Comparison of ENCODE assay signal across 9 cellular contexts in the genomic region with DNA sequence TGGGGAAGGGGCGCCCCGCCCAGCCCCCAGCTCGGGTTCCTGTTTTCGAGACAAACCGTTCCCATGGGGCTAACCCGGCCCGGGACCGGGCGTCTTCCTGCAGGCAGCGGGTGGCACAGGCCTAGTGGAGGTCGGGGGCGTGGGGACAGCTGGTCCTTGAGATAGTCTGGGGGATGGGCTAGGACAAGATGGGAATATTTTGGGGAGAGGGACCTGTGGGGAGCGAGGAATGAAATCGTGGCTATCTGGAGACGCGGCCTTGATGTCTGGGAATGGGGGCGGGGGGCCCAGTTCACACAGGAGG. TPM values are rescaled to one million over a fixed set of nuclear protein-coding genes. Genes with fewer than 3 reads are reported as not detected.
A peak's percentile ranks its signal among the peaks of the same experiment; 100 is the strongest.
DNase-seq lines count a peak whose midpoint lies in the region; ATAC-seq and TF ChIP-seq lines count a peak whose summit lies in the region.
"Had no signal": no experiment of that assay in that cellular context is flagged by ENCODE, and none has a peak within 500 bp of the region (broad histone marks: within the 10 kb centered on the region; RNA-seq: fewer than 3 reads in every experiment).

No MANE protein-coding gene starts in this region.

- H3K4me3 ChIP-seq in prostate gland, result peak overlapping the region; percentile 40 to 45

- H3K27me3 ChIP-seq in prostate gland (replicated peaks; ENCODE audit: insufficient read depth), result no peaks in the 10 kb centered on the region

- peak; percentile 22 to 27 for ATAC-seq in activated T-cell treated with anti-CD3 and anti-CD28 coated beads, Interleukin-2, amount 50 U/mL, for 72 hours (replicated peaks in 1 of 2)

- intact Hi-C loops in head of caudate nucleus (cut with DNase I), result no loop called here
- intact Hi-C loops in prostate gland (cut with DNase I), result no loop called here

- H3K9me3 ChIP-seq in prostate gland, result no peaks in the 10 kb centered on the region

- H3K4me1 Mint-ChIP-seq in activated T-cell treated with anti-CD3 and anti-CD28 coated beads, Interleukin-2, amount 50 U/mL, for 72 hours (ENCODE audit: low read depth), result peaks cover 28% of the 10 kb centered on the region

- no peaks in the 10 kb centered on the region for H3K9me3 Mint-ChIP-seq in activated T-cell treated with anti-CD3 and anti-CD28 coated beads, Interleukin-2, amount 50 U/mL, for 72 hours

- peaks cover 7% of the 10 kb centered on the region for H3K4me1 ChIP-seq in prostate gland (replicated peaks)

- no peak for TF ChIP-seq CTCF in prostate gland (IDR thresholded peaks at IDR 0.05)

- TF ChIP-seq POLR2A in prostate gland (IDR thresholded peaks at IDR 0.05), result no peak

- peak overlapping the region; percentile 92 to 96 for H3K4me3 Mint-ChIP-seq in activated T-cell treated with anti-CD3 and anti-CD28 coated beads, Interleukin-2, amount 50 U/mL, for 72 hours

- peaks cover 9% of the 10 kb centered on the region for H3K27me3 Mint-ChIP-seq in activated T-cell treated with anti-CD3 and anti-CD28 coated beads, Interleukin-2, amount 50 U/mL, for 72 hours (ENCODE audit: low read depth)

- WGBS in prostate gland, result 2% methylated on average over 17 of the region's 17 CpGs

- H3K27ac ChIP-seq in prostate gland, result peak overlapping the region; percentile 77 to 83

- H3K27ac Mint-ChIP-seq in activated T-cell treated with anti-CD3 and anti-CD28 coated beads, Interleukin-2, amount 50 U/mL, for 72 hours, result peak overlapping the region; percentile 45

- peaks cover 0 to 1% of the 10 kb centered on the region in 2 donors for H3K36me3 Mint-ChIP-seq in activated T-cell treated with anti-CD3 and anti-CD28 coated beads, Interleukin-2, amount 50 U/mL, for 72 hours (ENCODE audit: insufficient read depth in 2 of 2)

- DNase-seq in CMK (ENCODE audit: low read depth) (peak; percentile 82), NCI-H2171 treated with DMSO at 0.1 percent for 48 hours (lab: John Stamatoyannopoulos, UW) (peak; percentile 41), head of caudate nucleus (peak in 32 of 42 donors; percentile 25 to 76 (median 58)), prostate gland (ENCODE audit: low spot score) (no peak), NCI-H82 (lab: John Stamatoyannopoulos, UW) (no peak), NCI-H1930 (lab: John Stamatoyannopoulos, UW) (no peak), medulla oblongata (ENCODE audit: extremely low spot score) (no peak)
- DNase-seq in activated T-cell treated with anti-CD3 and anti-CD28 coated beads, Interleukin-2, amount 50 U/mL, for 72 hours, result peak; percentile 71 to 73

- no peaks in the 10 kb centered on the region for H3K36me3 ChIP-seq in prostate gland

RNA-seq across cellular contexts. Expression of a gene that starts 1.2 kb away (rescaled TPM):
- 10 to 100 TPM; 18.8 to 27.9 TPM for total RNA-seq in activated T-cell treated with anti-CD3 and anti-CD28 coated beads, Interleukin-2, amount 50 U/mL, for 72 hours
- total RNA-seq in prostate gland, result 10 to 100 TPM; 13.3 to 28.7 TPM

RNA-seq across cellular contexts. Expression of a gene that starts 14.6 kb away (rescaled TPM):
- total RNA-seq in activated T-cell treated with anti-CD3 and anti-CD28 coated beads, Interleukin-2, amount 50 U/mL, for 72 hours, result 1 to 10 TPM; 4.0 to 4.5 TPM
- total RNA-seq in prostate gland, result 10 to 100 TPM in 1 of 2 donors, 1 to 10 TPM in 1; 8.0 to 22.4 TPM

RNA-seq across cellular contexts. Expression of a gene that starts 22.2 kb away (rescaled TPM):
- under 1 TPM; 0.37 to 0.55 TPM for total RNA-seq in activated T-cell treated with anti-CD3 and anti-CD28 coated beads, Interleukin-2, amount 50 U/mL, for 72 hours
- total RNA-seq in prostate gland, result 10 to 100 TPM in 1 of 2 donors, under 1 TPM in 1; 0.46 to 26.8 TPM
- total RNA-seq: lung microvascular endothelial cell had no signal

RNA-seq across cellular contexts. Expression of a gene that starts 33.2 kb away (rescaled TPM):
- 100 to 1,000 TPM; 332 to 337 TPM for total RNA-seq in activated T-cell treated with anti-CD3 and anti-CD28 coated beads, Interleukin-2, amount 50 U/mL, for 72 hours
- total RNA-seq in prostate gland, result 100 to 1,000 TPM; 263 to 409 TPM

RNA-seq across cellular contexts. Expression of a gene that starts 57.8 kb away (rescaled TPM):
- 10 to 100 TPM; 74.7 to 84.5 TPM for total RNA-seq in activated T-cell treated with anti-CD3 and anti-CD28 coated beads, Interleukin-2, amount 50 U/mL, for 72 hours
- total RNA-seq in prostate gland, result 10 to 100 TPM; 10.7 to 35.8 TPM

Comparison
In these comparisons a context has a peak if more than half of its experiments do, and no peak if none do; other contexts are left out.
1. DNase-seq: peak in CMK (single experiment), NCI-H2171 treated with DMSO at 0.1 percent for 48 hours (single experiment), activated T-cell treated with anti-CD3 and anti-CD28 coated beads, Interleukin-2, amount 50 U/mL, for 72 hours (2 of 2) and head of caudate nucleus (32 of 42); none in prostate gland (single experiment), NCI-H82 (single experiment), NCI-H1930 (0 of 2) and medulla oblongata (single experiment).